Comparison of ENCODE assay signal across 8 cellular contexts in the genomic region with DNA sequence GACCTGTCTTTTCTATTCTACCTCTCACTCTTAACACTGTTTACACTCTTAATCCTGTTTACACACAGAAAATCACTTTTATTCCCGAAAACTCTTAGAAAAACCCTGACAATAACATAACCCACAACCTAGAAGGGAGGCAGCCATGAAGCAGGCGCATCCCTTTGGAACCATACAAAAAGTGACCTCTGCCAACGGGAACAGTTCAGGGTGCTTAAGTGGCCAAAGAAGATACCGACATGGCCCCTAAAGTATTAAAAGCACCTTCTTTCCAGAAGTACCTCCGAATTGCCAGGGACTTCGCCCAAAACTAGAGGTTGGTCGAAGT. TPM values are rescaled to one million over a fixed set of nuclear protein-coding genes. Genes with fewer than 3 reads are reported as not detected.
A peak's percentile ranks its signal among the peaks of the same experiment; 100 is the strongest.
DNase-seq lines count a peak whose midpoint lies in the region; ATAC-seq, FAIRE-seq and TF ChIP-seq lines count a peak whose summit lies in the region.

No MANE protein-coding gene starts in this region.

- TF ChIP-seq POLR2A in A549 (IDR thresholded peaks at IDR 0.05; ENCODE audit: low read length) (no peak), adrenal gland (IDR thresholded peaks at IDR 0.05) (no peak), thyroid gland (IDR thresholded peaks at IDR 0.05) (no peak)

- H3K9me3 ChIP-seq in A549 (no peaks in the 10 kb centered on the region), adrenal gland (replicated peaks in 1 of 3) (no peaks in the 10 kb centered on the region), thyroid gland (no peaks in the 10 kb centered on the region)

- H3K27me3 ChIP-seq in adrenal gland (no peaks in the 10 kb centered on the region), layer of hippocampus (ENCODE audit: control insufficient read depth, insufficient read depth, low read length) (no peaks in the 10 kb centered on the region), thyroid gland (no peaks in the 10 kb centered on the region)

- POLR2A ChIA-PET in A549 (lab: Yijun Ruan, JAX) = no interaction called here

- H3K27ac ChIP-seq in A549 (peak overlapping the region; percentile 73 to 83), adrenal gland (peak overlapping the region in 4 of 5 donors; percentile 51 to 88 (median 73)), layer of hippocampus (ENCODE audit: low read depth, low read length) (peak overlapping the region; percentile 80), thyroid gland (peak overlapping the region; percentile 4 to 81 (median 59))

- H3K36me3 ChIP-seq in adrenal gland (replicated peaks in 1 of 2) = no peaks in the 10 kb centered on the region
- H3K36me3 ChIP-seq in thyroid gland = no peaks in the 10 kb centered on the region

- intact Hi-C loops in adrenal gland (cut with DNase I) = no loop called here
- intact Hi-C loops in thyroid gland (cut with DNase I) = no loop called here

- TF ChIP-seq CTCF in A549 (IDR thresholded peaks at IDR 0.05) = no peak
- no peak for TF ChIP-seq CTCF in adrenal gland (IDR thresholded peaks at IDR 0.05)
- no peak for TF ChIP-seq CTCF in thyroid gland (IDR thresholded peaks at IDR 0.05)

- FAIRE-seq in A549 (lab: Jason Lieb, UNC) = no peak

- 3% methylated on average over 7 of the region's 7 CpGs for WGBS in A549 (ENCODE audit: missing lambda C conversion rate)
- WGBS in adrenal gland, 4 donors = 1 to 3% (median 2%) methylated on average over 7 of the region's 7 CpGs
- WGBS in thyroid gland, 2 donors = 0 to 1% methylated on average over 7 of the region's 7 CpGs

- DNase-seq in A549 (ENCODE audit: low read depth in 1 of 2, low spot score in 1 of 2) = no peak
- peak in 1 of 7 donors; percentile 4 for DNase-seq in adrenal gland
- DNase-seq in thyroid gland = no peak
- no peak for DNase-seq in putamen (ENCODE audit: low spot score)

- CTCF ChIA-PET in A549 (lab: Yijun Ruan, JAX) = no interaction called here

- peak overlapping the region; percentile 74 for H3K4me3 ChIP-seq in A549
- H3K4me3 ChIP-seq in adrenal gland = peak overlapping the region; percentile 26 to 79 (median 64)
- peak overlapping the region; percentile 57 to 82 (median 80) for H3K4me3 ChIP-seq in thyroid gland (replicated peaks in 1 of 3)

- H3K4me1 ChIP-seq in A549 (peaks cover 13% of the 10 kb centered on the region; the same call in 2 of the 3 replicates), adrenal gland (replicated peaks in 1 of 2) (peaks cover 16 to 30% of the 10 kb centered on the region in 2 donors), thyroid gland (peaks cover 18% of the 10 kb centered on the region in 2 donors)

- peak overlapping the region; percentile 92 for H3K4me2 ChIP-seq in A549

- ATAC-seq in A549 (peak; percentile 19 to 39; a peak in 3 of 6 replicates), GM19043 (IDR thresholded peaks at IDR 0.05; ENCODE audit: low read depth, unreplicated experiment) (peak; percentile 1), HG03378 (IDR thresholded peaks at IDR 0.05; ENCODE audit: unreplicated experiment) (peak; percentile 2), HG03457 (IDR thresholded peaks at IDR 0.05; ENCODE audit: unreplicated experiment) (no peak)

- TF ChIP-seq RAD21 in A549 (conservative IDR thresholded peaks at IDR 0.05 in 1 of 2, IDR thresholded peaks at IDR 0.05 in 1 of 2) = no peak

- TF ChIP-seq EP300 in A549 (IDR thresholded peaks at IDR 0.05) = no peak

TF ChIP-seq in A549, 52 proteins besides CTCF, POLR2A, EP300 and RAD21:
- TF ChIP-seq ELK1 (IDR thresholded peaks at IDR 0.05; ENCODE audit: low read depth, low read length) (no peak), JUNB (IDR thresholded peaks at IDR 0.05) (no peak)

RNA-seq across cellular contexts. Expression of gene MMUT, which starts 0.5 kb away (rescaled TPM):
- polyA plus RNA-seq in A549 (2011; rRNA removed) (11.5 and 14.3 TPM in 2 replicates), A549 (2017; fragmentation: RNase III; extraction: RNeasy Plus Mini Kit Qiagen cat#74134 plus additional on column Dnase treatment) (6.4 to 6.8 TPM (median 6.6 TPM) in 3 replicates), adrenal gland (10 to 100 TPM in 2 of 3 donors, 1 to 10 TPM in 1; 7.6 to 56.8 (median 12.4) TPM)
- polyA plus RNA-seq in A549 (2012; cell fraction: cytosol; rRNA removed) = 1.9 and 2.3 TPM in 2 replicates
- 2.1 and 3.3 TPM in 2 replicates for polyA plus RNA-seq in A549 (2012; cell fraction: nucleus; rRNA removed)
- 4.5 and 5.1 TPM in 2 replicates for polyA minus RNA-seq in A549 (2011; rRNA and poly(A)+ RNA removed)
- total RNA-seq in adrenal gland (10 to 100 TPM; 12.0 to 51.9 (median 26.0) TPM), thyroid gland (10 to 100 TPM; 15.3 to 26.7 (median 20.9) TPM)

RNA-seq across cellular contexts. Expression of gene CENPQ, which starts 0.6 kb away (rescaled TPM):
- 9.7 and 14.2 TPM in 2 replicates for polyA plus RNA-seq in A549 (2011; rRNA removed)
- 2.8 and 2.9 TPM in 2 replicates for polyA plus RNA-seq in A549 (2012; cell fraction: cytosol; rRNA removed)
- polyA plus RNA-seq in A549 (2012; cell fraction: nucleus; rRNA removed) = 0.84 and 2.0 TPM in 2 replicates
- 9.7 to 11.4 TPM (median 10.2 TPM) in 3 replicates for polyA plus RNA-seq in A549 (2017; fragmentation: RNase III; extraction: RNeasy Plus Mini Kit Qiagen cat#74134 plus additional on column Dnase treatment)
- 1.2 and 1.5 TPM in 2 replicates for polyA minus RNA-seq in A549 (2011; rRNA and poly(A)+ RNA removed)
- total RNA-seq in adrenal gland = 1 to 10 TPM; 1.7 to 4.4 (median 3.9) TPM
- polyA plus RNA-seq in adrenal gland = 1 to 10 TPM; 2.8 to 5.9 (median 3.1) TPM
- 1 to 10 TPM; 2.4 to 6.1 (median 3.9) TPM for total RNA-seq in thyroid gland

RNA-seq across cellular contexts. Expression of gene GLYATL3, which starts 37.2 kb away (rescaled TPM):
- polyA plus RNA-seq in A549 (2011; rRNA removed) (not detected in 2 replicates), A549 (2017; fragmentation: RNase III; extraction: RNeasy Plus Mini Kit Qiagen cat#74134 plus additional on column Dnase treatment) (not detected in 3 replicates), adrenal gland (not detected)
- polyA plus RNA-seq in A549 (2012; cell fraction: cytosol; rRNA removed) = not detected in 2 replicates
- polyA plus RNA-seq in A549 (2012; cell fraction: nucleus; rRNA removed) = not detected in 2 replicates
- not detected in 2 replicates for polyA minus RNA-seq in A549 (2011; rRNA and poly(A)+ RNA removed)
- total RNA-seq in adrenal gland (not detected), thyroid gland (not detected)
